ENCODE assay signal across 20 cellular contexts in the genomic region with DNA sequence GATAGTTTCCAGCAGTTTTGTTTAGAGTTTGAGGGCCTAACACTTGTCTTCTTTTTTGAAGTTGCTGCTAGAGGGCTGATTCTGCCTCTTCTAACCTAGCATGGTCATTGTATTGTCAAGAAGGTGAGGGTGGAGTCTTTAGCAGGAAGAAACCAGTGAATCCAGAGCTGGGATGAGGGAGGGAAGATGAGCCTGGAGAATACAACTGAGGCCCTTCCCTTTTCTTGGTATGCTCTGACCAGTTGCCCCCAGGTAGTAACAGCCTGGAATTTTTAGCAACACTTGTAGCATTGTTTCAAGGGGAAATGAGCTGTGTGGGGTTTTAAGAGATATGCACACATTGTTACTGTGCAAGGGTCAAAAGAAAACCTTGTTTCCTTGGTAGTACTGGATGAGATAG.
"Had no signal": no experiment of that assay in that cellular context is flagged by ENCODE, and none has a peak within 500 bp of the region (broad histone marks: within the 10 kb centered on the region; RNA-seq: fewer than 3 reads in every experiment).

No MANE protein-coding gene starts in this region.

- H3K36me3 ChIP-seq: MG63, SJSA1 had no signal

- H3K27ac ChIP-seq: SJSA1, SK-N-MC had no signal

- H3K4me3 ChIP-seq: MG63, SJSA1, SK-N-MC had no signal

- H3K9me3 ChIP-seq: MG63, SJSA1 had no signal

- H3K27me3 ChIP-seq: MG63, SJSA1 had no signal

- DNase-seq: KBM-7, MG63, NCI-H1092, NCI-H1436, NCI-H187, NCI-H2029, NCI-H2081 treated with DMSO at 0.1 percent for 48 hours, NCI-H2171, NCI-H226, NCI-H446, NCI-H510A, NCI-H524 treated with DMSO at 0.1 percent for 48 hours, NCI-H69, NCI-H774, Right ventricle myocardium superior, RPMI8226, SIG-M5 had no signal

- FAIRE-seq: RCC 7860 had no signal

- H3K4me1 ChIP-seq: SJSA1 had no signal
